Comparison of ENCODE assay signal across 20 cellular contexts in the genomic region with DNA sequence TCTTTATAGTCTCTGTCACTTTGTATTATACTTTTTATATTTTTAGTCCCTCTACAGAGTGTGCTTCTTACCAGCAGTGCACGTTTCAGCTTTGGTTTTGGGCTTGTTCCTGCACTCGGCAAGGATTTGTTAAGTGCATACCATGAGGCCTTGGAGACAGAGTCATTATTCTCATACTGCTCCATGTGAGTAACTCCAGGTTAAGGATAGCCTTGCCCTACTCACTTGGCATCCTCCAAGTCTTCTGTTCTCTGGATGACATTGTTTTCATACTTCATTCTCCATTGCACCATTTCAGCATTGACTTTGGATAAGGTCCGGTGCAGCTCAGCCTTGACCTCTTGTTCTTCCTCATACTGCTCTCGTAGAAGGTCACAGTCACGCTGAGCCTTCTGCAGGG.
"Had no signal": no experiment of that assay in that cellular context is flagged by ENCODE, and none has a peak within 500 bp of the region (broad histone marks: within the 10 kb centered on the region; RNA-seq: fewer than 3 reads in every experiment).

No MANE protein-coding gene starts in this region.

- H3K27me3 Mint-ChIP-seq: brain had no signal

- H3K9me3 ChIP-seq: colonic mucosa, ovary, psoas muscle had no signal

- DNase-seq: activated CD4-positive, alpha-beta memory T cell treated with anti-CD3 and anti-CD28 coated beads, Interleukin-2, amount 10 ng/mL, durations not matched to agents 7 days and 5 days; activated CD4-positive, alpha-beta T cell treated with anti-CD3 and anti-CD28 coated beads for 48 hours; activated CD4-positive, CD25-positive, alpha-beta regulatory T cell; activated CD8-positive, alpha-beta memory T cell treated with anti-CD3 and anti-CD28 coated beads, Interleukin-2, amount 10 ng/mL, durations not matched to agents 7 days and 5 days; activated naive CD4-positive, alpha-beta T cell; activated naive CD8-positive, alpha-beta T cell treated with anti-CD3 and anti-CD28 coated beads for 36 hours; central memory CD4-positive, alpha-beta T cell; colonic mucosa; endodermal cell; mesendoderm; naive thymus-derived CD8-positive, alpha-beta T cell; ovary; psoas muscle; right cardiac atrium; stimulated activated CD4-positive, alpha-beta T cell treated with anti-CD3 and anti-CD28 coated beads, Interleukin-4, amount 100 ng/mL, for 4 hours; stimulated activated naive B cell treated with anti-CD40 and anti-IgM and Interleukin-4, amounts not matched to agents 10 μg/mL and 1 μg/mL and 100 μg/mL, for 72 hours; T1000 had no signal

- H3K27ac Mint-ChIP-seq: activated CD4-positive, alpha-beta memory T cell treated with anti-CD3 and anti-CD28 coated beads, Interleukin-2, amount 10 ng/mL, durations not matched to agents 7 days and 5 days; activated CD8-positive, alpha-beta memory T cell treated with anti-CD3 and anti-CD28 coated beads, Interleukin-2, amount 10 ng/mL, durations not matched to agents 7 days and 5 days; activated naive CD8-positive, alpha-beta T cell treated with anti-CD3 and anti-CD28 coated beads for 36 hours; activated T-helper 17 cell treated with anti-CD3 and anti-CD28 coated beads, Interleukin-2, amount 50 U/mL, for 72 hours; brain; endodermal cell; naive thymus-derived CD8-positive, alpha-beta T cell; stimulated activated naive B cell treated with anti-CD40 and anti-IgM and Interleukin-4, amounts not matched to agents 10 μg/mL and 1 μg/mL and 100 μg/mL, for 72 hours had no signal

- H3K9me3 Mint-ChIP-seq: activated CD4-positive, alpha-beta memory T cell treated with anti-CD3 and anti-CD28 coated beads, Interleukin-2, amount 10 ng/mL, durations not matched to agents 7 days and 5 days; activated naive CD8-positive, alpha-beta T cell treated with anti-CD3 and anti-CD28 coated beads for 36 hours; activated T-helper 17 cell treated with anti-CD3 and anti-CD28 coated beads, Interleukin-2, amount 50 U/mL, for 72 hours; endodermal cell; naive thymus-derived CD8-positive, alpha-beta T cell had no signal

- H3K4me3 Mint-ChIP-seq: activated CD4-positive, alpha-beta memory T cell treated with anti-CD3 and anti-CD28 coated beads, Interleukin-2, amount 10 ng/mL, durations not matched to agents 7 days and 5 days; activated CD8-positive, alpha-beta memory T cell treated with anti-CD3 and anti-CD28 coated beads, Interleukin-2, amount 10 ng/mL, durations not matched to agents 7 days and 5 days; activated naive CD8-positive, alpha-beta T cell treated with anti-CD3 and anti-CD28 coated beads for 36 hours; activated T-helper 17 cell treated with anti-CD3 and anti-CD28 coated beads, Interleukin-2, amount 50 U/mL, for 72 hours; brain; endodermal cell; naive thymus-derived CD8-positive, alpha-beta T cell; stimulated activated naive B cell treated with anti-CD40 and anti-IgM and Interleukin-4, amounts not matched to agents 10 μg/mL and 1 μg/mL and 100 μg/mL, for 72 hours had no signal

- H3K27me3 ChIP-seq: colonic mucosa, ovary had no signal

- H3K36me3 Mint-ChIP-seq: activated CD8-positive, alpha-beta memory T cell treated with anti-CD3 and anti-CD28 coated beads, Interleukin-2, amount 10 ng/mL, durations not matched to agents 7 days and 5 days; activated naive CD8-positive, alpha-beta T cell treated with anti-CD3 and anti-CD28 coated beads for 36 hours; brain; naive thymus-derived CD8-positive, alpha-beta T cell; stimulated activated naive B cell treated with anti-CD40 and anti-IgM and Interleukin-4, amounts not matched to agents 10 μg/mL and 1 μg/mL and 100 μg/mL, for 72 hours had no signal

- H3K27ac ChIP-seq: colonic mucosa, ovary, psoas muscle had no signal

- H3K4me2 ChIP-seq: smooth muscle cell had no signal

- H3K4me3 ChIP-seq: colonic mucosa, ovary, psoas muscle, smooth muscle cell had no signal

- ATAC-seq: activated CD8-positive, alpha-beta memory T cell treated with anti-CD3 and anti-CD28 coated beads, Interleukin-2, amount 10 ng/mL, durations not matched to agents 7 days and 5 days; activated T-helper 17 cell treated with anti-CD3 and anti-CD28 coated beads, Interleukin-2, amount 50 U/mL, for 72 hours; naive thymus-derived CD8-positive, alpha-beta T cell; psoas muscle; right cardiac atrium had no signal

- H3K4me1 ChIP-seq: colonic mucosa, psoas muscle had no signal

- H3K4me1 Mint-ChIP-seq: activated CD8-positive, alpha-beta memory T cell treated with anti-CD3 and anti-CD28 coated beads, Interleukin-2, amount 10 ng/mL, durations not matched to agents 7 days and 5 days; activated T-helper 17 cell treated with anti-CD3 and anti-CD28 coated beads, Interleukin-2, amount 50 U/mL, for 72 hours; brain; endodermal cell; naive thymus-derived CD8-positive, alpha-beta T cell had no signal

- H3K36me3 ChIP-seq: colonic mucosa, ovary had no signal
